Comparison of ENCODE assay signal across 12 cellular contexts in genomic region chr5:17157916-17158529, GRCh38. TPM values are rescaled to one million over a fixed set of nuclear protein-coding genes. Genes with fewer than 3 reads are reported as not detected.
DNase-seq lines count a peak whose midpoint lies in the region; ATAC-seq, FAIRE-seq and TF ChIP-seq lines count a peak whose summit lies in the region.
"Had no signal": no experiment of that assay in that cellular context is flagged by ENCODE, and none has a peak within 500 bp of the region (broad histone marks: within the 10 kb centered on the region; RNA-seq: fewer than 3 reads in every experiment).

No MANE protein-coding gene starts in this region.

- peak; percentile 10 for DNase-seq in HK-2 (ENCODE audit: unreplicated experiment)
- DNase-seq in astrocyte (ENCODE audit: low read depth), result peak; percentile 98
- DNase-seq in glomerular visceral epithelial cell (ENCODE audit: extremely low spot score), result peak; percentile 86
- peak in 1 of 2 donors; percentile 23 for DNase-seq in upper lobe of left lung
- no peak for DNase-seq in amygdala (lab: John Stamatoyannopoulos, UW)
- no peak for DNase-seq in activated effector memory CD4-positive, alpha-beta T cell treated with anti-CD3 and anti-CD28 coated beads, Interleukin-2, amount 50 U/mL, for 16 hours
- DNase-seq: activated CD4-positive, alpha-beta T cell treated with anti-CD3 and anti-CD28 coated beads, Interleukin-2, amount 50 U/mL, for 1 hour; activated naive CD4-positive, alpha-beta T cell; naive B cell; NCI-H774; SW 1271 had no signal

- peaks cover 27% of the 10 kb centered on the region for H3K4me1 Mint-ChIP-seq in astrocyte (ENCODE audit: low read depth, unreplicated experiment)
- H3K4me1 Mint-ChIP-seq: naive B cell had no signal

- H3K4me2 ChIP-seq in astrocyte (ENCODE audit: low read length), result peak overlapping the region; percentile 51

- H3K27ac ChIP-seq in astrocyte (ENCODE audit: low read depth, low read length), result peak overlapping the region; percentile 78
- peak overlapping the region in 3 of 4 donors; percentile 19 to 57 (median 44) for H3K27ac ChIP-seq in upper lobe of left lung

- no peaks in the 10 kb centered on the region for H3K36me3 Mint-ChIP-seq in astrocyte (ENCODE audit: low read depth, unreplicated experiment)

- no peak overlapping the region for H3K4me3 ChIP-seq in astrocyte (ENCODE audit: insufficient read depth, low read depth, low read length)
- H3K4me3 ChIP-seq in upper lobe of left lung, result no peak overlapping the region

- H2AFZ ChIP-seq in astrocyte (ENCODE audit: low read depth, low read length), result peak overlapping the region; percentile 55

- ATAC-seq in upper lobe of left lung (ENCODE audit: low FRiP score in 2 of 2) (peak in 1 of 2 donors; percentile 53), HG03280 (IDR thresholded peaks at IDR 0.05; ENCODE audit: unreplicated experiment) (no peak)

- H3K36me3 ChIP-seq in astrocyte (ENCODE audit: insufficient read depth, low read length), result no peaks in the 10 kb centered on the region
- no peaks in the 10 kb centered on the region for H3K36me3 ChIP-seq in upper lobe of left lung

- peaks cover 5% of the 10 kb centered on the region for H3K9me3 Mint-ChIP-seq in astrocyte (ENCODE audit: unreplicated experiment)

- no peak overlapping the region for H3K4me3 Mint-ChIP-seq in astrocyte (ENCODE audit: unreplicated experiment)
- H3K4me3 Mint-ChIP-seq: naive B cell had no signal

- peak overlapping the region; percentile 87 for H3K27ac Mint-ChIP-seq in astrocyte (ENCODE audit: unreplicated experiment)
- H3K27ac Mint-ChIP-seq: naive B cell had no signal

- peak; percentile 82 for FAIRE-seq in astrocyte (lab: Jason Lieb, UNC)

- H3K4me1 ChIP-seq in astrocyte (ENCODE audit: insufficient read depth, low read length) (peaks cover 32% of the 10 kb centered on the region), upper lobe of left lung (peaks cover 0 to 7% (median 2%) of the 10 kb centered on the region in 4 donors)

- H3K79me2 ChIP-seq in astrocyte (ENCODE audit: insufficient read depth, low read length), result no peaks in the 10 kb centered on the region

- TF ChIP-seq CTCF in astrocyte (IDR thresholded peaks at IDR 0.05; ENCODE audit: insufficient read depth, low read depth, low read length) (no peak), upper lobe of left lung (IDR thresholded peaks at IDR 0.05) (no peak)

- 50 to 60% methylated on average over 7 of the region's 7 CpGs for WGBS in upper lobe of left lung, 2 donors

- no peak for TF ChIP-seq EP300 in upper lobe of left lung (IDR thresholded peaks at IDR 0.05)

- H3K27me3 Mint-ChIP-seq in astrocyte (ENCODE audit: low read depth, unreplicated experiment), result no peaks in the 10 kb centered on the region

- H4K20me1 ChIP-seq in astrocyte (ENCODE audit: insufficient read depth, low read length), result no peaks in the 10 kb centered on the region

- no peaks in the 10 kb centered on the region for H3K9me3 ChIP-seq in astrocyte (ENCODE audit: insufficient read depth, low read depth, low read length)
- H3K9me3 ChIP-seq in upper lobe of left lung, result no peaks in the 10 kb centered on the region

- H3K27me3 ChIP-seq in astrocyte (ENCODE audit: insufficient read depth, low read length) (no peaks in the 10 kb centered on the region), upper lobe of left lung (no peaks in the 10 kb centered on the region)

- H3K9ac ChIP-seq in astrocyte (ENCODE audit: low read length), result peak overlapping the region; percentile 59

- TF ChIP-seq POLR2A in upper lobe of left lung (IDR thresholded peaks at IDR 0.05), result no peak

RNA-seq across cellular contexts. Expression of gene BASP1, which starts 59.4 kb away (rescaled TPM):
- total RNA-seq in astrocyte, result 260 and 273 TPM in 2 replicates
- 10 to 100 TPM; 19.8 to 78.7 (median 32.9) TPM for total RNA-seq in upper lobe of left lung

Comparison
In these comparisons a context has a peak if more than half of its experiments do, and no peak if none do; other contexts are left out.
1. DNase-seq: peak in HK-2 (single experiment), astrocyte (single experiment) and glomerular visceral epithelial cell (single experiment); none in amygdala (0 of 56) and activated effector memory CD4-positive, alpha-beta T cell treated with anti-CD3 and anti-CD28 coated beads, Interleukin-2, amount 50 U/mL, for 16 hours (single experiment).